Comparison of ENCODE assay signal across 12 cellular contexts in the genomic region with DNA sequence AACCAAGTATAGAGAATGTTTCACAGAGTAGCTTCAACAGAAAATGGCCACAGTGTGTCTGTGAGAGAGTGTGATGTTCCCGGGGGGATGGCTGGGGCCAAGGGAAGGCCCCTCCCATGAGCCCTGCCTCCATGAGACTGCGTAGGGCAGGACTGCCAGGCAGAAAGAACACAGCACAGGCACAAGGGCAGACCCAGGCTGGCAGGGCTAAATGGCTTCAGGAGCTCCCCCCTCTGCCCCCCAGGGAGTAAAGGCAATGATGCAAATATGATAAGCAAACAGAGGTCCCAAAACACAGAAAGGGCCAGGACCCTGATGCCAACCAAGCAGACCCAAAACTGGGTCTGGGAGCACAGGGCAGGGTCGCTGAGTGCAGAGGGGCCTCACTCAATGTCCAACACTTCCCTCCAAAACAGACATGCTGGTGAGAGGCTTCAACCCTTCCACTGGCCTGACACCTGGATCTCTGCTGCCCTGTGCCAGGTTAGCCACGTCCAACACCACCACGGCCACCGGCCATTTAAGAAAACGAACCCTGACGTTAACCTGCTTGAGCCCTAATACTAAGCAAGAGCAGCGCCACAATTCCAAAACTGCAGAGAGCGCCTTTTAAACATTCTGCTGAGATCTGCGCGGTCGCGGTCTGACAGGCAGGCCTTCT.
DNase-seq lines count a peak whose midpoint lies in the region; ATAC-seq and TF ChIP-seq lines count a peak whose summit lies in the region.
"Had no signal": no experiment of that assay in that cellular context is flagged by ENCODE, and none has a peak within 500 bp of the region (broad histone marks: within the 10 kb centered on the region; RNA-seq: fewer than 3 reads in every experiment).

No MANE protein-coding gene starts in this region.

- H3K4me1 Mint-ChIP-seq in glutamatergic neuron (ENCODE audit: low read depth, unreplicated experiment), result peaks cover 46% of the 10 kb centered on the region

- TF ChIP-seq POLR2A in ovary (IDR thresholded peaks at IDR 0.05), result no peak

- peaks cover 11% of the 10 kb centered on the region for H3K9me3 Mint-ChIP-seq in glutamatergic neuron (ENCODE audit: unreplicated experiment)

- H3K27ac ChIP-seq in ovary (peak overlapping the region; percentile 77 to 86), upper lobe of right lung (no peak overlapping the region)

- 90 to 94% (median 93%) methylated on average over 14 of the region's 14 CpGs for WGBS in ovary, 3 donors

- peak overlapping the region; percentile 77 for H3K27ac Mint-ChIP-seq in glutamatergic neuron (ENCODE audit: unreplicated experiment)
- H3K27ac Mint-ChIP-seq: memory B cell had no signal

- no peaks in the 10 kb centered on the region for H3K27me3 ChIP-seq in ovary
- H3K27me3 ChIP-seq in upper lobe of right lung, result no peaks in the 10 kb centered on the region
- H3K27me3 ChIP-seq: upper lobe of left lung had no signal

- H3K36me3 Mint-ChIP-seq in glutamatergic neuron (ENCODE audit: unreplicated experiment), result peaks cover 15% of the 10 kb centered on the region

- H3K4me3 Mint-ChIP-seq in glutamatergic neuron (ENCODE audit: unreplicated experiment), result no peak overlapping the region
- H3K4me3 Mint-ChIP-seq: memory B cell had no signal

- peak; percentile 57 for DNase-seq in activated effector memory CD4-positive, alpha-beta T cell treated with anti-CD3 and anti-CD28 coated beads, Interleukin-2, amount 50 U/mL, for 16 hours
- no peak for DNase-seq in activated effector memory CD4-positive, alpha-beta T cell treated with Interleukin-2 at 50 U/mL for 16 hours
- no peak for DNase-seq in glutamatergic neuron
- peak; percentile 7 to 35 (median 25) for DNase-seq in ovary
- DNase-seq in upper lobe of right lung, result peak; percentile 55
- no peak for DNase-seq in dermis blood vessel endothelial cell
- DNase-seq: NCI-H69, retina had no signal

- no peaks in the 10 kb centered on the region for H3K9me3 ChIP-seq in ovary
- no peaks in the 10 kb centered on the region for H3K9me3 ChIP-seq in upper lobe of right lung
- H3K9me3 ChIP-seq: upper lobe of left lung had no signal

- no peak for TF ChIP-seq EP300 in ovary (IDR thresholded peaks at IDR 0.05)

- peaks cover 6% of the 10 kb centered on the region for H3K27me3 Mint-ChIP-seq in glutamatergic neuron (ENCODE audit: unreplicated experiment)
- H3K27me3 Mint-ChIP-seq: memory B cell had no signal

- TF ChIP-seq CTCF in glutamatergic neuron (IDR thresholded peaks at IDR 0.05; ENCODE audit: partially characterized antibody, unreplicated experiment) (no peak), ovary (IDR thresholded peaks at IDR 0.05) (no peak), upper lobe of right lung (IDR thresholded peaks at IDR 0.05) (no peak)

- intact Hi-C loops in ovary (cut with DNase I), result no loop called here
- intact Hi-C loops in upper lobe of right lung (cut with DNase I), result no loop called here

- H3K4me3 ChIP-seq in ovary, result no peak overlapping the region
- no peak overlapping the region for H3K4me3 ChIP-seq in upper lobe of right lung
- H3K4me3 ChIP-seq: upper lobe of left lung had no signal

- H3K36me3 ChIP-seq in ovary (no peaks in the 10 kb centered on the region), upper lobe of right lung (no peaks in the 10 kb centered on the region)
- H3K36me3 ChIP-seq: upper lobe of left lung had no signal

- ATAC-seq in upper lobe of right lung, result no peak
- no peak for ATAC-seq in HG02852 (IDR thresholded peaks at IDR 0.05; ENCODE audit: unreplicated experiment)
- ATAC-seq in HG03095 (IDR thresholded peaks at IDR 0.05; ENCODE audit: unreplicated experiment), result no peak

- H3K4me1 ChIP-seq in ovary (ENCODE audit: insufficient read depth) (peaks cover 37% of the 10 kb centered on the region), upper lobe of right lung (peaks cover 28% of the 10 kb centered on the region)

Comparison
In these comparisons a context has a peak if more than half of its experiments do, and no peak if none do; other contexts are left out.
1. DNase-seq: peak in activated effector memory CD4-positive, alpha-beta T cell treated with anti-CD3 and anti-CD28 coated beads, Interleukin-2, amount 50 U/mL, for 16 hours (single experiment), ovary (5 of 5) and upper lobe of right lung (single experiment); none in activated effector memory CD4-positive, alpha-beta T cell treated with Interleukin-2 at 50 U/mL for 16 hours (single experiment), glutamatergic neuron (single experiment) and dermis blood vessel endothelial cell (single experiment).